In genomic region chr1:15957221-15958090, GRCh38 we compare ENCODE assay signal across 11 cellular contexts. TPM values are rescaled to one million over a fixed set of nuclear protein-coding genes. Genes with fewer than 3 reads are reported as not detected.
DNase-seq lines count a peak whose midpoint lies in the region; ATAC-seq and TF ChIP-seq lines count a peak whose summit lies in the region.
"Had no signal": no experiment of that assay in that cellular context is flagged by ENCODE, and none has a peak within 500 bp of the region (broad histone marks: within the 10 kb centered on the region; RNA-seq: fewer than 3 reads in every experiment).

No MANE protein-coding gene starts in this region.

- no peak for ATAC-seq in CD4-positive, CD25-positive, alpha-beta regulatory T cell (ENCODE audit: low read depth in 2 of 2)
- no peak for ATAC-seq in naive thymus-derived CD4-positive, alpha-beta T cell
- no peak for ATAC-seq in left lobe of liver
- ATAC-seq: psoas muscle had no signal

- no peak overlapping the region for H3K27ac ChIP-seq in CD4-positive, CD25-positive, alpha-beta regulatory T cell (ENCODE audit: insufficient read depth, low read length, poor library complexity, severe bottlenecking)
- H3K27ac ChIP-seq in naive thymus-derived CD4-positive, alpha-beta T cell (ENCODE audit: low read depth, low read length) = no peak overlapping the region
- H3K27ac ChIP-seq: psoas muscle had no signal

- TF ChIP-seq CTCF in HFFc6 (IDR thresholded peaks at IDR 0.05) = peak; percentile 71
- TF ChIP-seq CTCF in brain (conservative IDR thresholded peaks at IDR 0.05) = peak in 1 of 2 experiments; percentile 48

- peak overlapping the region in 2 of 3 donors; percentile 69 to 74 for H3K27ac Mint-ChIP-seq in CD4-positive, CD25-positive, alpha-beta regulatory T cell
- H3K27ac Mint-ChIP-seq in HFFc6 (peak overlapping the region; percentile 19; the same call in 1 of the 2 replicates), brain (peak overlapping the region; percentile 3 to 55 (median 7))
- peak overlapping the region in 5 of 9 donors; percentile 2 to 80 (median 38) for H3K27ac Mint-ChIP-seq in naive thymus-derived CD4-positive, alpha-beta T cell

- peaks cover 4% of the 10 kb centered on the region for H3K36me3 ChIP-seq in CD4-positive, CD25-positive, alpha-beta regulatory T cell (ENCODE audit: control insufficient read depth, insufficient read depth, low read length)
- peaks cover 0 to 19% (median 3%) of the 10 kb centered on the region in 3 experiments for H3K36me3 ChIP-seq in naive thymus-derived CD4-positive, alpha-beta T cell (ENCODE audit: control insufficient read depth in 2 of 3, insufficient read depth in 3 of 3, low read length in 3 of 3)

- peaks cover 20 to 71% (median 45%) of the 10 kb centered on the region in 4 donors for H3K4me1 Mint-ChIP-seq in CD4-positive, CD25-positive, alpha-beta regulatory T cell
- H3K4me1 Mint-ChIP-seq in HFFc6 (ENCODE audit: low read depth) (peaks cover 74% of the 10 kb centered on the region), brain (peaks cover 83% of the 10 kb centered on the region)
- peaks cover 45 to 87% (median 76%) of the 10 kb centered on the region in 7 donors for H3K4me1 Mint-ChIP-seq in naive thymus-derived CD4-positive, alpha-beta T cell

- peaks cover 2% of the 10 kb centered on the region for H3K4me1 ChIP-seq in CD4-positive, CD25-positive, alpha-beta regulatory T cell (ENCODE audit: control insufficient read depth, insufficient read depth, low read length, poor library complexity, severe bottlenecking)
- peaks cover 4 to 42% of the 10 kb centered on the region in 2 donors for H3K4me1 ChIP-seq in naive thymus-derived CD4-positive, alpha-beta T cell (ENCODE audit: control insufficient read depth in 2 of 2, insufficient read depth in 2 of 2, low read length in 2 of 2)

- H3K27me3 ChIP-seq in CD4-positive, CD25-positive, alpha-beta regulatory T cell (ENCODE audit: control insufficient read depth, insufficient read depth, low read length) = no peaks in the 10 kb centered on the region
- no peaks in the 10 kb centered on the region for H3K27me3 ChIP-seq in naive thymus-derived CD4-positive, alpha-beta T cell (ENCODE audit: control insufficient read depth in 2 of 2, insufficient read depth in 2 of 2, low read length in 2 of 2)

- H3K27me3 Mint-ChIP-seq in CD4-positive, CD25-positive, alpha-beta regulatory T cell = no peaks in the 10 kb centered on the region
- H3K27me3 Mint-ChIP-seq in HFFc6 (ENCODE audit: insufficient read depth) = peaks cover 2% of the 10 kb centered on the region; the same call in 1 of the 2 replicates
- H3K27me3 Mint-ChIP-seq in brain = no peaks in the 10 kb centered on the region
- H3K27me3 Mint-ChIP-seq in naive thymus-derived CD4-positive, alpha-beta T cell = no peaks in the 10 kb centered on the region

- no peaks in the 10 kb centered on the region for H3K9me3 ChIP-seq in CD4-positive, CD25-positive, alpha-beta regulatory T cell (ENCODE audit: control insufficient read depth in 2 of 2, low read length in 2 of 2)
- H3K9me3 ChIP-seq in naive thymus-derived CD4-positive, alpha-beta T cell (ENCODE audit: control insufficient read depth in 2 of 3, low read length in 3 of 3) = no peaks in the 10 kb centered on the region
- H3K9me3 ChIP-seq: psoas muscle had no signal

- H3K36me3 Mint-ChIP-seq in CD4-positive, CD25-positive, alpha-beta regulatory T cell = peaks cover 14% of the 10 kb centered on the region
- H3K36me3 Mint-ChIP-seq in HFFc6 (ENCODE audit: low read depth) = peaks cover 5% of the 10 kb centered on the region; the same call in 1 of the 2 replicates
- peaks cover 15% of the 10 kb centered on the region for H3K36me3 Mint-ChIP-seq in brain
- peaks cover 0 to 25% (median 6%) of the 10 kb centered on the region in 5 donors for H3K36me3 Mint-ChIP-seq in naive thymus-derived CD4-positive, alpha-beta T cell

- H3K4me3 Mint-ChIP-seq in CD4-positive, CD25-positive, alpha-beta regulatory T cell = peak overlapping the region in 2 of 4 donors; percentile 2 to 25
- H3K4me3 Mint-ChIP-seq in HFFc6 (no peak overlapping the region; the same call in 1 of the 2 replicates), brain (no peak overlapping the region)
- H3K4me3 Mint-ChIP-seq in naive thymus-derived CD4-positive, alpha-beta T cell = peak overlapping the region in 2 of 10 donors; percentile 1 to 35

- intact Hi-C loops in naive thymus-derived CD4-positive, alpha-beta T cell (cut with micrococcal nuclease) = no loop called here

- POLR2A ChIA-PET in naive thymus-derived CD4-positive, alpha-beta T cell (lab: Charles Lee) = interaction anchor here (2.3 kb wide), 1 partner anchor 19 kb away, joined by 11 read pairs; the partner anchor contains the start of gene ZBTB17

- H3K9me3 Mint-ChIP-seq in CD4-positive, CD25-positive, alpha-beta regulatory T cell = peaks cover 0 to 1% (median 0%) of the 10 kb centered on the region in 7 donors
- H3K9me3 Mint-ChIP-seq in HFFc6 = no peaks in the 10 kb centered on the region
- no peaks in the 10 kb centered on the region for H3K9me3 Mint-ChIP-seq in brain
- no peaks in the 10 kb centered on the region for H3K9me3 Mint-ChIP-seq in naive thymus-derived CD4-positive, alpha-beta T cell

- no peak for DNase-seq in CD4-positive, CD25-positive, alpha-beta regulatory T cell
- DNase-seq in HFFc6 = no peak
- DNase-seq in naive thymus-derived CD4-positive, alpha-beta T cell = no peak
- DNase-seq in NCI-H2196 treated with DMSO at 0.1 percent for 48 hours (lab: John Stamatoyannopoulos, UW; ENCODE audit: unreplicated experiment) = no peak
- DNase-seq in left lobe of liver (ENCODE audit: low spot score) = no peak
- no peak for DNase-seq in AML-193 (lab: John Stamatoyannopoulos, UW)
- DNase-seq in activated CD4-positive, alpha-beta T cell treated with anti-CD3 and anti-CD28 coated beads, Interleukin-2, amount 50 U/mL, for 1 hour = no peak
- DNase-seq: activated CD8-positive, alpha-beta memory T cell treated with anti-CD3 and anti-CD28 coated beads for 24 hours; NCI-H1105 treated with DMSO at 0.1 percent for 48 hours; psoas muscle had no signal

- CTCF ChIA-PET in naive thymus-derived CD4-positive, alpha-beta T cell (lab: Charles Lee) = interaction anchor here (2.1 kb wide), 1 partner anchor 142 kb away, joined by 6 read pairs; no protein-coding TSS in a partner anchor

- H3K4me3 ChIP-seq in CD4-positive, CD25-positive, alpha-beta regulatory T cell (ENCODE audit: low read depth, low read length) = no peak overlapping the region
- H3K4me3 ChIP-seq in naive thymus-derived CD4-positive, alpha-beta T cell (ENCODE audit: low read length) = no peak overlapping the region
- H3K4me3 ChIP-seq: psoas muscle had no signal

RNA-seq across cellular contexts. Expression of gene ZBTB17, which starts 18.4 kb away (rescaled TPM):
- 93.0 TPM for total RNA-seq in CD4-positive, CD25-positive, alpha-beta regulatory T cell
- polyA plus RNA-seq in CD4-positive, CD25-positive, alpha-beta regulatory T cell = 10 to 100 TPM; 13.5 to 20.9 (median 16.3) TPM
- 10 to 100 TPM; 22.5 to 25.4 (median 24.1) TPM for total RNA-seq in HFFc6 (2021; fragmentation: NEBNext Ultra II Directional; extraction: Animal tissue kit (Norgen Biotek cat#: 25700))
- 32.7 TPM for polyA plus RNA-seq in brain (ENCODE audit: insufficient read depth, low read depth, low replicate concordance)
- total RNA-seq in naive thymus-derived CD4-positive, alpha-beta T cell = 10 to 100 TPM; 47.3 to 85.1 (median 65.0) TPM
- 10 to 100 TPM; 11.2 to 33.7 TPM for polyA plus RNA-seq in naive thymus-derived CD4-positive, alpha-beta T cell
- total RNA-seq in left lobe of liver = 14.3 TPM

RNA-seq across cellular contexts. Expression of gene SRARP, which starts 46.6 kb away (rescaled TPM):
- not detected for total RNA-seq in CD4-positive, CD25-positive, alpha-beta regulatory T cell
- not detected for polyA plus RNA-seq in CD4-positive, CD25-positive, alpha-beta regulatory T cell
- not detected for total RNA-seq in HFFc6 (2021; fragmentation: NEBNext Ultra II Directional; extraction: Animal tissue kit (Norgen Biotek cat#: 25700))
- 5.6 TPM for polyA plus RNA-seq in brain (ENCODE audit: insufficient read depth, low read depth, low replicate concordance)
- not detected for total RNA-seq in naive thymus-derived CD4-positive, alpha-beta T cell
- not detected for polyA plus RNA-seq in naive thymus-derived CD4-positive, alpha-beta T cell
- total RNA-seq in left lobe of liver = not detected

Comparison
In these comparisons a context has a peak if more than half of its experiments do, and no peak if none do; other contexts are left out.
1. H3K27ac Mint-ChIP-seq: peak in every context shown above with its lines; median percentile 72 in CD4-positive, CD25-positive, alpha-beta regulatory T cell; 38 in naive thymus-derived CD4-positive, alpha-beta T cell; 19 in HFFc6; 7 in brain.